ENCODE assay signal across 14 cellular contexts in the genomic region with DNA sequence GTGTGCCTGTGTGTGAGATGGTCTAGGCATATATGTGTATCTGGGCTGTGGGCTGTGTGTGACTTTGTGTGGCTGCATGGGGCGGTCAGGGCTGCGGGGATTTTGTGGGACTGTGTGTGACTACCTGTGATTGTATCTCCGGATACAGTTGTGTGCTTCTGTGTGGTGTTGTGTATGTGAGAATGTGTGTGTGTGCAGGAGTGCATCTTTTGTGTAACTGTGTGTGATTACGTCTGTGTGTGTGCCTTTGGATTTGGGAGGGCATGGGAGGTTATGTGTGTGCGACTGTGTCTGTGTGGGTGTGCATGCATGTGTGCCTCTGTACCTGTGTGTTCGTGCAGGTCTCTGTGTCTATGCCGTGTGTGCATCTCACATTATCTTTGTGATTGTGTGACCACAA. TPM values are rescaled to one million over a fixed set of nuclear protein-coding genes. Genes with fewer than 3 reads are reported as not detected.
DNase-seq lines count a peak whose midpoint lies in the region; ATAC-seq and TF ChIP-seq lines count a peak whose summit lies in the region.
"Had no signal": no experiment of that assay in that cellular context is flagged by ENCODE, and none has a peak within 500 bp of the region (broad histone marks: within the 10 kb centered on the region; RNA-seq: fewer than 3 reads in every experiment).

No MANE protein-coding gene starts in this region.

- peak overlapping the region; percentile 7 for H2AK5ac ChIP-seq in mesenchymal stem cell (ENCODE audit: low read length, severe bottlenecking)

- POLR2A ChIA-PET in AG04449 (lab: Yijun Ruan, JAX), result interaction anchor here (1.6 to 3.7 kb wide), 2 partner anchors 19 to 22 kb away, joined by 4 to 32 read pairs; no protein-coding TSS in a partner anchor
- POLR2A ChIA-PET in WTC11 (lab: Charles Lee), result no interaction called here

- H3K27ac ChIP-seq in mesenchymal stem cell (ENCODE audit: low read length, poor library complexity, severe bottlenecking) (no peak overlapping the region), smooth muscle cell (ENCODE audit: low read depth) (peak overlapping the region; percentile 92)

- peak overlapping the region in 1 of 2 experiments; percentile 29 for H3K14ac ChIP-seq in mesenchymal stem cell (ENCODE audit: low read length in 2 of 2)

- H3K4ac ChIP-seq in mesenchymal stem cell (ENCODE audit: low read depth in 1 of 2, low read length in 2 of 2), result peak overlapping the region; percentile 37 to 42

- peaks cover under 1% of the 10 kb centered on the region for H3K9me3 Mint-ChIP-seq in WTC11

- peak overlapping the region; percentile 61 to 98 for H2BK12ac ChIP-seq in mesenchymal stem cell (ENCODE audit: low read length in 2 of 2)

- peak overlapping the region; percentile 10; the same call in 1 of the 2 replicates for H3K27ac Mint-ChIP-seq in WTC11

- H3K36me3 Mint-ChIP-seq in WTC11, result peaks cover 7% of the 10 kb centered on the region; the same call in 1 of the 2 replicates

- no peaks in the 10 kb centered on the region for H3K9me3 ChIP-seq in mesenchymal stem cell (ENCODE audit: control insufficient read depth, low read length)
- no peaks in the 10 kb centered on the region for H3K9me3 ChIP-seq in smooth muscle cell (replicated peaks; ENCODE audit: low read depth)
- H3K9me3 ChIP-seq: ascending aorta had no signal

- H3K27me3 Mint-ChIP-seq in WTC11 (ENCODE audit: low read depth), result no peaks in the 10 kb centered on the region

- H3K4me3 ChIP-seq in AG04449 (ENCODE audit: low read depth, low read length) (0 out of 2 replicates have a peak overlapping the region, but pooled peaks have one; percentile 8), mesenchymal stem cell (ENCODE audit: insufficient read depth in 1 of 2, low read depth in 1 of 2, low read length in 2 of 2) (peak overlapping the region in 1 of 2 experiments; percentile 62), smooth muscle cell (no peak overlapping the region)

- peaks cover 50 to 56% of the 10 kb centered on the region in 2 experiments for H3K36me3 ChIP-seq in mesenchymal stem cell (ENCODE audit: control insufficient read depth in 1 of 2, insufficient read depth in 2 of 2, low read depth in 1 of 2, low read length in 2 of 2)
- H3K36me3 ChIP-seq in smooth muscle cell (ENCODE audit: low read depth), result no peaks in the 10 kb centered on the region

- H3K79me1 ChIP-seq in mesenchymal stem cell (replicated peaks; ENCODE audit: low read length, poor library complexity, severe bottlenecking), result peaks cover 16% of the 10 kb centered on the region

- H3K4me1 ChIP-seq in mesenchymal stem cell (ENCODE audit: control insufficient read depth, insufficient read depth, low read depth, low read length) (peaks cover 46% of the 10 kb centered on the region), smooth muscle cell (ENCODE audit: low read depth) (no peaks in the 10 kb centered on the region)

- no peak overlapping the region for H3K4me3 Mint-ChIP-seq in WTC11

- peak overlapping the region; percentile 76 for H3K9ac ChIP-seq in mesenchymal stem cell (ENCODE audit: low read length)
- no peak overlapping the region for H3K9ac ChIP-seq in smooth muscle cell (ENCODE audit: low read depth)

- peaks cover 39% of the 10 kb centered on the region for H4K20me1 ChIP-seq in smooth muscle cell (ENCODE audit: low read depth)

- no peak for ATAC-seq in WTC11

- no peak for TF ChIP-seq CTCF in AG04449 (IDR thresholded peaks at IDR 0.05; ENCODE audit: insufficient read depth, low read length, missing control alignments)
- TF ChIP-seq CTCF in WTC11 (IDR thresholded peaks at IDR 0.05), result no peak
- TF ChIP-seq CTCF in smooth muscle cell (IDR thresholded peaks at IDR 0.05; ENCODE audit: borderline replicate concordance, insufficient read depth, poor library complexity, severe bottlenecking), result no peak

- peaks cover 39% of the 10 kb centered on the region for H3F3A ChIP-seq in smooth muscle cell (ENCODE audit: low read depth)

- peak overlapping the region; percentile 59 for H4K91ac ChIP-seq in mesenchymal stem cell (ENCODE audit: low read length)

- peak overlapping the region; percentile 71 for H4K8ac ChIP-seq in mesenchymal stem cell (ENCODE audit: low read length)

- H3K27me3 ChIP-seq in mesenchymal stem cell (ENCODE audit: control insufficient read depth in 1 of 2, insufficient read depth in 1 of 2, low read length in 2 of 2) (no peaks in the 10 kb centered on the region), smooth muscle cell (ENCODE audit: low read depth) (no peaks in the 10 kb centered on the region)
- H3K27me3 ChIP-seq: ascending aorta had no signal

- no peak for DNase-seq in AG04449 (ENCODE audit: low read depth, low spot score)
- no peak for DNase-seq in WTC11 (ENCODE audit: low spot score)
- peak; percentile 15 for DNase-seq in mesenchymal stem cell
- DNase-seq in smooth muscle cell (lab: John Stamatoyannopoulos, UW; ENCODE audit: unreplicated experiment), result no peak
- DNase-seq in foreskin melanocyte, result no peak
- DNase-seq in stimulated activated CD4-positive, alpha-beta T cell treated with anti-CD3 and anti-CD28 coated beads, Interleukin-4, amount 100 ng/mL, for 1 hour, result no peak
- DNase-seq in activated CD8-positive, alpha-beta memory T cell treated with anti-CD3 and anti-CD28 coated beads for 24 hours, result no peak
- no peak for DNase-seq in nucleus accumbens (lab: John Stamatoyannopoulos, UW)
- DNase-seq: activated effector memory CD4-positive, alpha-beta T cell treated with anti-CD3 and anti-CD28 coated beads, Interleukin-2, amount 50 U/mL, for 16 hours; dermis blood vessel endothelial cell; DMS 273 treated with DMSO at 0.1 percent for 48 hours; NCI-H1105 treated with DMSO at 0.1 percent for 48 hours; NCI-H226 had no signal

- peaks cover 4% of the 10 kb centered on the region; the same call in 1 of the 2 replicates for H3K4me1 Mint-ChIP-seq in WTC11

- no peak overlapping the region for H2BK120ac ChIP-seq in mesenchymal stem cell (ENCODE audit: low read depth, low read length)

- whole genome bisulfite sequencing in mesenchymal stem cell, result 95% methylated on average over 7 of the region's 7 CpGs
- WGBS in smooth muscle cell (ENCODE audit: low lambda C conversion rate), result 98% methylated on average over 7 of the region's 7 CpGs

- H2AFZ ChIP-seq in mesenchymal stem cell (ENCODE audit: low read depth, low read length) (no peak overlapping the region), smooth muscle cell (ENCODE audit: low read depth) (no peak overlapping the region)

- H3K79me2 ChIP-seq in smooth muscle cell (ENCODE audit: low read depth), result peaks cover 46% of the 10 kb centered on the region

- no peak overlapping the region for H3K4me2 ChIP-seq in mesenchymal stem cell (ENCODE audit: low read length, poor library complexity, severe bottlenecking)
- peak overlapping the region; percentile 70 for H3K4me2 ChIP-seq in smooth muscle cell

- H2BK5ac ChIP-seq in mesenchymal stem cell (ENCODE audit: low read depth, low read length, poor library complexity, severe bottlenecking), result no peak overlapping the region

- no peak overlapping the region for H3K23ac ChIP-seq in mesenchymal stem cell (ENCODE audit: low read length in 2 of 2)

- CTCF ChIA-PET in AG04449 (lab: Yijun Ruan, JAX) (no interaction called here), WTC11 (lab: Charles Lee) (interaction anchor here (3.8 kb wide), 1 partner anchor 8 kb away, joined by 42 read pairs; the partner anchor contains the start of gene EHD2)

- H3K18ac ChIP-seq in mesenchymal stem cell (ENCODE audit: low read depth in 1 of 2, low read length in 2 of 2), result peak overlapping the region; percentile 80 to 88

- no peak overlapping the region for H2BK15ac ChIP-seq in mesenchymal stem cell (ENCODE audit: low read depth, poor library complexity, severe bottlenecking)

TF ChIP-seq in WTC11, 78 proteins besides CTCF, POLR2A, EP300 and RAD21 (continues in another document):
- no peak for TF ChIP-seq ZBTB21 (CRISPR knock-in tag; IDR thresholded peaks at IDR 0.05; ENCODE audit: borderline replicate concordance)
- no peak for TF ChIP-seq OVOL2 (CRISPR knock-in tag; IDR thresholded peaks at IDR 0.05; ENCODE audit: borderline replicate concordance)
- no peak for TF ChIP-seq E2F1 (CRISPR knock-in tag; IDR thresholded peaks at IDR 0.05)
- no peak for TF ChIP-seq JUN (CRISPR knock-in tag; IDR thresholded peaks at IDR 0.05)
- no peak for TF ChIP-seq IRF1 (CRISPR knock-in tag; IDR thresholded peaks at IDR 0.05)
- no peak for TF ChIP-seq CBFB (CRISPR knock-in tag; IDR thresholded peaks at IDR 0.05; ENCODE audit: low read depth)
- no peak for TF ChIP-seq ETV6 (CRISPR knock-in tag; IDR thresholded peaks at IDR 0.05)
- TF ChIP-seq ZNF423 (CRISPR knock-in tag; IDR thresholded peaks at IDR 0.05), result no peak
- TF ChIP-seq HMGA2 (CRISPR knock-in tag; IDR thresholded peaks at IDR 0.05), result no peak
- no peak for TF ChIP-seq ZNF416 (CRISPR knock-in tag; IDR thresholded peaks at IDR 0.05)

RNA-seq across cellular contexts. Expression of gene EHD2, which starts 7.4 kb away (rescaled TPM):
- total RNA-seq in WTC11 (2021) (11.8 to 15.5 TPM (median 15.4 TPM) in 3 replicates), smooth muscle cell (44.3 and 65.6 TPM in 2 replicates)
- 340 TPM for polyA plus RNA-seq in mesenchymal stem cell (2013, experiment 1 of 2)
- 325 TPM for polyA plus RNA-seq in mesenchymal stem cell (2013, experiment 2 of 2)
- polyA plus RNA-seq in smooth muscle cell, result 200 TPM in 2 replicates

RNA-seq across cellular contexts. Expression of gene NOP53, which starts 24.7 kb away (rescaled TPM):
- total RNA-seq in WTC11 (2021) (289 to 315 TPM (median 310 TPM) in 3 replicates), smooth muscle cell (42.8 and 48.9 TPM in 2 replicates)
- 245 TPM for polyA plus RNA-seq in mesenchymal stem cell (2013, experiment 1 of 2)
- polyA plus RNA-seq in mesenchymal stem cell (2013, experiment 2 of 2), result 251 TPM
- polyA plus RNA-seq in smooth muscle cell, result 74.5 and 95.2 TPM in 2 replicates

RNA-seq across cellular contexts. Expression of gene SELENOW, which starts 57.8 kb away (rescaled TPM):
- total RNA-seq in WTC11 (2021), result 391 to 430 TPM (median 422 TPM) in 3 replicates
- polyA plus RNA-seq in mesenchymal stem cell (2013, experiment 1 of 2), result 370 TPM
- polyA plus RNA-seq in mesenchymal stem cell (2013, experiment 2 of 2), result 374 TPM
- total RNA-seq in smooth muscle cell, result 415 and 441 TPM in 2 replicates
- polyA plus RNA-seq in smooth muscle cell, result 527 and 558 TPM in 2 replicates
